8 cellular contexts compared by ENCODE assay signal in genomic region chr11:118572914-118573550, GRCh38. TPM values are rescaled to one million over a fixed set of nuclear protein-coding genes. Genes with fewer than 3 reads are reported as not detected.
DNase-seq lines count a peak whose midpoint lies in the region; ATAC-seq, FAIRE-seq and TF ChIP-seq lines count a peak whose summit lies in the region.

No MANE protein-coding gene starts in this region.

- H3K4me3 ChIP-seq in GM12878: peak overlapping the region; percentile 90

- H3K9me3 ChIP-seq in GM12878 (replicated peaks; ENCODE audit: control insufficient read depth, insufficient read depth, low read length): no peaks in the 10 kb centered on the region

- peak overlapping the region; percentile 79; the same call in 1 of the 2 replicates for H2AFZ ChIP-seq in GM12878 (ENCODE audit: control insufficient read depth, low read depth, low read length)

- TF ChIP-seq POLR2A in GM12878 (IDR thresholded peaks at IDR 0.05; ENCODE audit: low read depth, low read length): no peak

- no peak for DNase-seq in activated CD4-positive, CD25-positive, alpha-beta regulatory T cell treated with anti-CD3 and anti-CD28 coated beads, Interleukin-2, amount 50 U/mL, for 72 hours
- peak; percentile 57 for DNase-seq in RPMI7951 (ENCODE audit: low read depth)
- DNase-seq in GM12878 (ENCODE audit: low read depth, low spot score): peak; percentile 15
- DNase-seq in iPS-NIHi7 (ENCODE audit: extremely low spot score): peak; percentile 14
- DNase-seq in stimulated activated CD4-positive, alpha-beta T cell treated with anti-CD3 and anti-CD28 coated beads, Interleukin-2, amount 100 ng/mL, for 24 hours: peak; percentile 19 to 30
- no peak for DNase-seq in retina

- RAD21 ChIA-PET in GM12878 (lab: Charles Lee; ENCODE audit: unreplicated experiment): interaction anchor here (0.9 kb wide), 1 partner anchor 76 kb away, joined by 3 read pairs; no protein-coding TSS in a partner anchor

- intact Hi-C loops in GM12878 (cut with micrococcal nuclease; ENCODE audit: unreplicated experiment): loop anchor here (10.0 kb wide), 1 partner anchor 278 kb away; no protein-coding TSS in a partner anchor

- peaks cover 3% of the 10 kb centered on the region; the same call in 1 of the 2 replicates for H3K4me1 ChIP-seq in GM12878 (ENCODE audit: control insufficient read depth, insufficient read depth, low read length)

- SMC1A ChIA-PET in GM12878 (lab: Charles Lee; ENCODE audit: uncharacterized antibody, unreplicated experiment): no interaction called here

- no peak for TF ChIP-seq RAD21 in GM12878 (IDR thresholded peaks at IDR 0.05; ENCODE audit: insufficient read depth, low read depth, low read length)

- no peak for TF ChIP-seq EP300 in GM12878 (IDR thresholded peaks at IDR 0.05; ENCODE audit: borderline replicate concordance in 1 of 2, control insufficient read depth in 1 of 2, low read depth in 2 of 2, low read length in 2 of 2)

- POLR2A ChIA-PET in GM12878 (lab: Charles Lee): interaction anchor here (0.9 to 1.5 kb wide), 3 partner anchors 190 to 219 kb away, joined by 3 to 5 read pairs (median 3); no protein-coding TSS in a partner anchor

- H3K9ac ChIP-seq in GM12878 (ENCODE audit: control insufficient read depth, insufficient read depth, low read length): peak overlapping the region; percentile 97

- peaks cover 58% of the 10 kb centered on the region for H3K79me2 ChIP-seq in GM12878 (ENCODE audit: control insufficient read depth, insufficient read depth, low read length)

- peak; percentile 87 for FAIRE-seq in GM12878 (lab: Jason Lieb, UNC)

- H3K27ac ChIP-seq in GM12878 (ENCODE audit: control insufficient read depth, insufficient read depth): peak overlapping the region; percentile 96

- no peak for TF ChIP-seq CTCF in GM12878 (IDR thresholded peaks at IDR 0.05 in 2 of 3, conservative IDR thresholded peaks at IDR 0.05 in 1 of 3; ENCODE audit: control insufficient read depth in 2 of 3, extremely low read depth in 1 of 3, insufficient read depth in 1 of 3, low read depth in 3 of 3, low read length in 3 of 3)

- peak; percentile 49 to 68 for ATAC-seq in activated CD4-positive, CD25-positive, alpha-beta regulatory T cell treated with anti-CD3 and anti-CD28 coated beads, Interleukin-2, amount 50 U/mL, for 24 hours
- ATAC-seq in HG02885 (IDR thresholded peaks at IDR 0.05; ENCODE audit: poor library complexity, unreplicated experiment): peak; percentile 43
- peak; percentile 55 for ATAC-seq in GM12878

- CTCF ChIA-PET in GM12878 (lab: Yijun Ruan, JAX): interaction anchor here (1.1 kb wide), 1 partner anchor 212 kb away, joined by 3 read pairs; no protein-coding TSS in a partner anchor

- in situ Hi-C loops in GM12878 (cut with MboI): no loop called here

- TSS peak; percentile 68 for BruUV-seq in GM12878 (replicated peaks; lab: Mats Ljungman, UMichigan)

- 3% methylated on average over 12 of the region's 12 CpGs for WGBS in GM12878 (ENCODE audit: insufficient coverage, insufficient replicate concordance, low lambda C conversion rate, missing lambda C conversion rate)

- H4K20me1 ChIP-seq in GM12878 (ENCODE audit: control insufficient read depth, insufficient read depth): 0 out of 2 replicates have a peak, but pooled peaks cover 3% of the 10 kb centered on the region

- no peaks in the 10 kb centered on the region for H3K27me3 ChIP-seq in GM12878 (replicated peaks in 1 of 2; ENCODE audit: control insufficient read depth in 2 of 2, insufficient read depth in 2 of 2, low read length in 1 of 2)

- H3K36me3 ChIP-seq in GM12878 (ENCODE audit: control insufficient read depth in 2 of 2, insufficient read depth in 2 of 2, low read length in 1 of 2): peaks cover 0 to 5% of the 10 kb centered on the region in 2 experiments; a peak in 1 of 4 replicates

- peak overlapping the region; percentile 84 for H3K4me2 ChIP-seq in GM12878 (ENCODE audit: control insufficient read depth, insufficient read depth)

RNA-seq across cellular contexts. Expression of gene ARCN1, which starts 0.8 kb away (rescaled TPM):
- total RNA-seq in RPMI7951 (2014; rRNA removed; shearing (Covaris generic)): 160 and 198 TPM in 2 replicates
- total RNA-seq in GM12878 (2013; cell fraction: nucleolus; rRNA removed): 40.2 and 41.9 TPM in 2 replicates
- total RNA-seq in GM12878 (2014; rRNA removed) (72.6 and 79.6 TPM in 2 replicates), GM12878 (2014; rRNA removed; fragmentation: Illumina TruSeq; extraction: Trizol) (88.9 and 99.6 TPM in 2 replicates), GM12878 (2021) (116 and 118 TPM in 2 replicates)
- polyA plus RNA-seq in GM12878 (2011; ENCODE audit: low read depth): 77.4 TPM
- polyA plus RNA-seq in GM12878 (2011; rRNA removed) (172 and 177 TPM in 2 replicates), GM12878 (2014; fragmentation: Illumina TruSeq; extraction: Trizol) (152 and 180 TPM in 2 replicates), GM12878 (2014; fragmentation: Nextera tagmentation; extraction: Ambion mirVana) (10 to 100 TPM; 33.3 to 47.4 TPM), GM12878 (2014; rRNA removed) (90.3 and 103 TPM in 2 replicates), GM12878 (2016; fragmentation: Nextera tagmentation; extraction: Ambion mirVana) (100 to 1,000 TPM; 109 to 114 TPM)
- 133 and 164 TPM in 2 replicates for polyA plus RNA-seq in GM12878 (2011; cell fraction: cytosol; rRNA removed)
- 34.7 and 45.2 TPM in 2 replicates for polyA plus RNA-seq in GM12878 (2011; cell fraction: nucleus; rRNA removed)
- polyA plus RNA-seq in GM12878 (2012): 84.9 and 97.1 TPM in 2 replicates
- polyA minus RNA-seq in GM12878 (2011; rRNA and poly(A)+ RNA removed): 132 and 165 TPM in 2 replicates
- 48.4 and 55.4 TPM in 2 replicates for polyA minus RNA-seq in GM12878 (2011; cell fraction: cytosol; rRNA and poly(A)+ RNA removed)
- polyA minus RNA-seq in GM12878 (2011; cell fraction: nucleus; rRNA and poly(A)+ RNA removed): 10.6 and 15.8 TPM in 2 replicates

RNA-seq across cellular contexts. Expression of gene IFT46, which starts 7.3 kb away (rescaled TPM):
- 55.3 and 57.9 TPM in 2 replicates for total RNA-seq in RPMI7951 (2014; rRNA removed; shearing (Covaris generic))
- total RNA-seq in GM12878 (2013; cell fraction: nucleolus; rRNA removed): 16.4 TPM in 2 replicates
- 15.4 and 19.3 TPM in 2 replicates for total RNA-seq in GM12878 (2014; rRNA removed)
- 15.0 and 15.3 TPM in 2 replicates for total RNA-seq in GM12878 (2014; rRNA removed; fragmentation: Illumina TruSeq; extraction: Trizol)
- 10.3 and 11.2 TPM in 2 replicates for total RNA-seq in GM12878 (2021)
- polyA plus RNA-seq in GM12878 (2011; ENCODE audit: low read depth): 8.8 TPM
- polyA plus RNA-seq in GM12878 (2011; rRNA removed): 26.6 and 29.7 TPM in 2 replicates
- polyA plus RNA-seq in GM12878 (2011; cell fraction: cytosol; rRNA removed): 22.1 and 22.6 TPM in 2 replicates
- 15.3 and 18.3 TPM in 2 replicates for polyA plus RNA-seq in GM12878 (2011; cell fraction: nucleus; rRNA removed)
- polyA plus RNA-seq in GM12878 (2012): 9.4 and 10.4 TPM in 2 replicates
- polyA plus RNA-seq in GM12878 (2014; fragmentation: Illumina TruSeq; extraction: Trizol): 16.8 and 23.4 TPM in 2 replicates
- polyA plus RNA-seq in GM12878 (2014; fragmentation: Nextera tagmentation; extraction: Ambion mirVana): 10 to 100 TPM; 19.4 to 21.6 TPM
- polyA plus RNA-seq in GM12878 (2014; rRNA removed): 12.6 and 14.5 TPM in 2 replicates
- 10 to 100 TPM; 14.2 to 16.6 TPM for polyA plus RNA-seq in GM12878 (2016; fragmentation: Nextera tagmentation; extraction: Ambion mirVana)
- polyA minus RNA-seq in GM12878 (2011; rRNA and poly(A)+ RNA removed): 22.0 and 23.3 TPM in 2 replicates
- polyA minus RNA-seq in GM12878 (2011; cell fraction: cytosol; rRNA and poly(A)+ RNA removed): 4.9 and 9.5 TPM in 2 replicates
- 4.2 and 5.4 TPM in 2 replicates for polyA minus RNA-seq in GM12878 (2011; cell fraction: nucleus; rRNA and poly(A)+ RNA removed)

RNA-seq across cellular contexts. Expression of gene PHLDB1, which starts 34.4 kb away (rescaled TPM):
- 45.1 and 50.9 TPM in 2 replicates for total RNA-seq in RPMI7951 (2014; rRNA removed; shearing (Covaris generic))
- total RNA-seq in GM12878 (2013; cell fraction: nucleolus; rRNA removed): 0.22 and 0.46 TPM in 2 replicates
- 0.06 TPM in 1 of 2 replicates, not detected in the other for total RNA-seq in GM12878 (2014; rRNA removed)
- total RNA-seq in GM12878 (2014; rRNA removed; fragmentation: Illumina TruSeq; extraction: Trizol): not detected in 2 replicates
- total RNA-seq in GM12878 (2021): 0.23 and 0.27 TPM in 2 replicates
- polyA plus RNA-seq in GM12878 (2011; ENCODE audit: low read depth): not detected
- 0.19 and 0.20 TPM in 2 replicates for polyA plus RNA-seq in GM12878 (2011; rRNA removed)
- 0.06 and 0.12 TPM in 2 replicates for polyA plus RNA-seq in GM12878 (2011; cell fraction: cytosol; rRNA removed)
- polyA plus RNA-seq in GM12878 (2011; cell fraction: nucleus; rRNA removed): 0.35 and 0.52 TPM in 2 replicates
- polyA plus RNA-seq in GM12878 (2012): 0.08 TPM in 1 of 2 replicates, not detected in the other
- 0.03 TPM in 1 of 2 replicates, not detected in the other for polyA plus RNA-seq in GM12878 (2014; fragmentation: Illumina TruSeq; extraction: Trizol)
- not detected for polyA plus RNA-seq in GM12878 (2014; fragmentation: Nextera tagmentation; extraction: Ambion mirVana)
- not detected in 2 replicates for polyA plus RNA-seq in GM12878 (2014; rRNA removed)
- polyA plus RNA-seq in GM12878 (2016; fragmentation: Nextera tagmentation; extraction: Ambion mirVana): under 1 TPM; 0.17 to 0.26 TPM
- polyA minus RNA-seq in GM12878 (2011; rRNA and poly(A)+ RNA removed): 0.52 and 0.66 TPM in 2 replicates
- not detected in 2 replicates for polyA minus RNA-seq in GM12878 (2011; cell fraction: cytosol; rRNA and poly(A)+ RNA removed)
- polyA minus RNA-seq in GM12878 (2011; cell fraction: nucleus; rRNA and poly(A)+ RNA removed): 0.12 and 0.77 TPM in 2 replicates

RNA-seq across cellular contexts. Expression of gene TMEM25, which starts 42.0 kb away (rescaled TPM):
- total RNA-seq in RPMI7951 (2014; rRNA removed; shearing (Covaris generic)): 0.84 and 4.2 TPM in 2 replicates
- 33.7 and 45.1 TPM in 2 replicates for total RNA-seq in GM12878 (2013; cell fraction: nucleolus; rRNA removed)
- total RNA-seq in GM12878 (2014; rRNA removed) (7.9 and 13.9 TPM in 2 replicates), GM12878 (2014; rRNA removed; fragmentation: Illumina TruSeq; extraction: Trizol) (4.6 and 5.2 TPM in 2 replicates), GM12878 (2021) (8.5 and 10.2 TPM in 2 replicates)
- 3.3 TPM for polyA plus RNA-seq in GM12878 (2011; ENCODE audit: low read depth)
- polyA plus RNA-seq in GM12878 (2011; rRNA removed) (3.3 and 5.2 TPM in 2 replicates), GM12878 (2014; fragmentation: Illumina TruSeq; extraction: Trizol) (3.5 and 7.5 TPM in 2 replicates), GM12878 (2014; fragmentation: Nextera tagmentation; extraction: Ambion mirVana) (1 to 10 TPM; 1.4 to 1.7 TPM), GM12878 (2014; rRNA removed) (7.9 and 9.4 TPM in 2 replicates), GM12878 (2016; fragmentation: Nextera tagmentation; extraction: Ambion mirVana) (1 to 10 TPM; 8.2 to 9.1 TPM)
- 7.7 and 9.1 TPM in 2 replicates for polyA plus RNA-seq in GM12878 (2011; cell fraction: cytosol; rRNA removed)
- 35.3 and 37.5 TPM in 2 replicates for polyA plus RNA-seq in GM12878 (2011; cell fraction: nucleus; rRNA removed)
- 5.8 and 6.8 TPM in 2 replicates for polyA plus RNA-seq in GM12878 (2012)
- polyA minus RNA-seq in GM12878 (2011; rRNA and poly(A)+ RNA removed): 12.9 and 13.1 TPM in 2 replicates
- polyA minus RNA-seq in GM12878 (2011; cell fraction: cytosol; rRNA and poly(A)+ RNA removed): 2.2 and 4.5 TPM in 2 replicates
- 18.0 and 21.9 TPM in 2 replicates for polyA minus RNA-seq in GM12878 (2011; cell fraction: nucleus; rRNA and poly(A)+ RNA removed)

RNA-seq across cellular contexts. Expression of gene TTC36, which starts 45.8 kb away (rescaled TPM):
- not detected in 2 replicates for total RNA-seq in RPMI7951 (2014; rRNA removed; shearing (Covaris generic))
- 0.71 TPM in 1 of 2 replicates, not detected in the other for total RNA-seq in GM12878 (2013; cell fraction: nucleolus; rRNA removed)
- total RNA-seq in GM12878 (2014; rRNA removed): 0.49 TPM in 1 of 2 replicates, not detected in the other
- total RNA-seq in GM12878 (2014; rRNA removed; fragmentation: Illumina TruSeq; extraction: Trizol): not detected in 2 replicates
- total RNA-seq in GM12878 (2021): 0.27 TPM in 1 of 2 replicates, not detected in the other
- polyA plus RNA-seq in GM12878 (2011; ENCODE audit: low read depth): not detected
- not detected in 2 replicates for polyA plus RNA-seq in GM12878 (2011; rRNA removed)
- polyA plus RNA-seq in GM12878 (2011; cell fraction: cytosol; rRNA removed): not detected in 2 replicates
- not detected in 2 replicates for polyA plus RNA-seq in GM12878 (2011; cell fraction: nucleus; rRNA removed)
- polyA plus RNA-seq in GM12878 (2012): 0.15 TPM in 1 of 2 replicates, not detected in the other
- not detected in 2 replicates for polyA plus RNA-seq in GM12878 (2014; fragmentation: Illumina TruSeq; extraction: Trizol)
- not detected for polyA plus RNA-seq in GM12878 (2014; fragmentation: Nextera tagmentation; extraction: Ambion mirVana)
- polyA plus RNA-seq in GM12878 (2014; rRNA removed): 0.22 and 0.28 TPM in 2 replicates
- polyA plus RNA-seq in GM12878 (2016; fragmentation: Nextera tagmentation; extraction: Ambion mirVana): under 1 TPM; 0.59 to 0.78 TPM
- not detected in 2 replicates for polyA minus RNA-seq in GM12878 (2011; rRNA and poly(A)+ RNA removed)
- polyA minus RNA-seq in GM12878 (2011; cell fraction: cytosol; rRNA and poly(A)+ RNA removed): not detected in 2 replicates
- polyA minus RNA-seq in GM12878 (2011; cell fraction: nucleus; rRNA and poly(A)+ RNA removed): 0.67 TPM in 1 of 2 replicates, not detected in the other

Comparison
In these comparisons a context has a peak if more than half of its experiments do, and no peak if none do; other contexts are left out.
1. DNase-seq: peak in RPMI7951 (single experiment), GM12878 (single experiment), iPS-NIHi7 (single experiment) and stimulated activated CD4-positive, alpha-beta T cell treated with anti-CD3 and anti-CD28 coated beads, Interleukin-2, amount 100 ng/mL, for 24 hours (2 of 2); none in activated CD4-positive, CD25-positive, alpha-beta regulatory T cell treated with anti-CD3 and anti-CD28 coated beads, Interleukin-2, amount 50 U/mL, for 72 hours (single experiment) and retina (single experiment).
2. RNA of gene PHLDB1, which starts 34.4 kb away (total RNA-seq): 45.1 to 50.9 TPM in RPMI7951; 0.06 to 0.46 TPM in GM12878; every median in the first group is over 10 times any median in the second.
3. Peak in every context shown above with its lines, with median percentiles within 50 percentile points of each other: ATAC-seq.